Comparison of ENCODE assay signal across 22 cellular contexts in the genomic region with DNA sequence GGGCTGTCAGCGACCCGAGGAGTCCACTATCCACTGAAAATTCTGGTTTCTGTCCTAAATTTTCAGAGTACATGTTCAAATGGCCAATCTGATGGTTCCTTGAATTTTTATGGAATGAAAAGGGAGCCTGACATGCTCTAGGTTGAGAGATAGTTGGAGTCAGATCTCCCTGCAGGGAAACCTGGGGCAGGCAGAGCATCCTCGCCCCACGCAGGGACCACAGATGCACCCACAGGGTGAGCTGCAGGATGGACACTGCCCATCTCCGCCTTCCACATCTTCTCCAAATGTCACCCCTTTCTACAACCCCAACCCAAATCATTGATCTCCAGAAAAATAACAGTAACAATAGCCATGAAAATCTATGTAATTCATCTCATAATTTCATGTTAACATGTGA.
"Had no signal": no experiment of that assay in that cellular context is flagged by ENCODE, and none has a peak within 500 bp of the region (broad histone marks: within the 10 kb centered on the region; RNA-seq: fewer than 3 reads in every experiment).

No MANE protein-coding gene starts in this region.

- H3K9me3 Mint-ChIP-seq: activated naive CD4-positive, alpha-beta T cell treated with anti-CD3 and anti-CD28 coated beads, Interleukin-2, amount 50 U/mL, for 72 hours; activated naive CD8-positive, alpha-beta T cell treated with anti-CD3 and anti-CD28 coated beads, Interleukin-2, amount 50 U/mL, for 24 hours had no signal

- H3K36me3 Mint-ChIP-seq: activated naive CD4-positive, alpha-beta T cell treated with anti-CD3 and anti-CD28 coated beads, Interleukin-2, amount 50 U/mL, for 72 hours had no signal

- H3K4me3 Mint-ChIP-seq: activated CD8-positive, alpha-beta T cell treated with anti-CD3 and anti-CD28 coated beads, Interleukin-2, amount 10 ng/mL, durations not matched to agents 7 days and 5 days; activated naive CD8-positive, alpha-beta T cell treated with anti-CD3 and anti-CD28 coated beads, Interleukin-2, amount 50 U/mL, for 24 hours had no signal

- DNase-seq: activated CD4-positive, alpha-beta T cell treated with anti-CD3 and anti-CD28 coated beads for 4 hours; activated CD8-positive, alpha-beta memory T cell treated with anti-CD3 and anti-CD28 coated beads, Interleukin-2, amount 50 U/mL, for 48 hours; activated CD8-positive, alpha-beta T cell treated with anti-CD3 and anti-CD28 coated beads, Interleukin-2, amount 10 ng/mL, durations not matched to agents 7 days and 5 days; activated naive CD8-positive, alpha-beta T cell treated with anti-CD3 and anti-CD28 coated beads, Interleukin-2, amount 50 U/mL, for 24 hours; activated T-cell treated with anti-CD3 and anti-CD28 coated beads, Interleukin-2, amount 50 U/mL, for 1 hour; amniotic stem cell; body of pancreas; central memory CD4-positive, alpha-beta T cell; KBM-7; NCI-H1048; NCI-H146; NCI-H187 treated with DMSO at 0.1 percent for 48 hours; NCI-H2171 treated with DMSO at 0.1 percent for 48 hours; NCI-H226; NCI-H69; NK-92 treated with Interleukin-12 subunit alpha and Interleukin-12 subunit beta, amount 100 ng/mL, for 24 hours; OCI-M1; RPMI8226; SW 1271 had no signal

- H3K27ac Mint-ChIP-seq: activated CD8-positive, alpha-beta T cell treated with anti-CD3 and anti-CD28 coated beads, Interleukin-2, amount 10 ng/mL, durations not matched to agents 7 days and 5 days; activated naive CD4-positive, alpha-beta T cell treated with anti-CD3 and anti-CD28 coated beads, Interleukin-2, amount 50 U/mL, for 72 hours; activated naive CD8-positive, alpha-beta T cell treated with anti-CD3 and anti-CD28 coated beads, Interleukin-2, amount 50 U/mL, for 24 hours had no signal

- H3K4me3 ChIP-seq: ascending aorta, body of pancreas, SJSA1 had no signal

- H3K27ac ChIP-seq: ascending aorta, body of pancreas, SJSA1 had no signal

- H3K4me1 ChIP-seq: ascending aorta, body of pancreas, SJSA1 had no signal

- H3K9me3 ChIP-seq: ascending aorta, body of pancreas, SJSA1 had no signal

- H3K27me3 ChIP-seq: ascending aorta, body of pancreas had no signal

- H3K36me3 ChIP-seq: ascending aorta, SJSA1 had no signal
